8 cellular contexts compared by ENCODE assay signal in genomic region chr19:56748443-56748842, GRCh38.
DNase-seq lines count a peak whose midpoint lies in the region; ATAC-seq and TF ChIP-seq lines count a peak whose summit lies in the region.

No MANE protein-coding gene starts in this region.

- peaks cover 5% of the 10 kb centered on the region for H3K27me3 Mint-ChIP-seq in GM23338 (ENCODE audit: insufficient read depth, low read depth, poor library complexity)
- no peaks in the 10 kb centered on the region for H3K27me3 Mint-ChIP-seq in activated naive CD4-positive, alpha-beta T cell treated with anti-CD3 and anti-CD28 coated beads for 36 hours (ENCODE audit: low read depth)

- peak; percentile 11 for DNase-seq in GM23338 (ENCODE audit: low spot score)
- peak; percentile 11 for DNase-seq in OCI-LY7 (ENCODE audit: low spot score)
- DNase-seq in fibroblast of mammary gland (ENCODE audit: low read depth), result peak; percentile 26
- DNase-seq in pons (ENCODE audit: low spot score), result peak; percentile 81
- no peak for DNase-seq in activated naive CD4-positive, alpha-beta T cell treated with anti-CD3 and anti-CD28 coated beads for 36 hours
- DNase-seq in stimulated activated naive CD4-positive, alpha-beta T cell treated with Interleukin-2 at 50 U/mL for 16 hours (lab: John Stamatoyannopoulos, UW), result no peak
- no peak for DNase-seq in left colon

- no peaks in the 10 kb centered on the region for H3K9me3 ChIP-seq in OCI-LY7 (ENCODE audit: low read length)

- no peak overlapping the region for H3K4me3 Mint-ChIP-seq in GM23338
- no peak overlapping the region for H3K4me3 Mint-ChIP-seq in activated naive CD4-positive, alpha-beta T cell treated with anti-CD3 and anti-CD28 coated beads for 36 hours

- H3K27ac Mint-ChIP-seq in GM23338, result no peak overlapping the region
- H3K27ac Mint-ChIP-seq in activated naive CD4-positive, alpha-beta T cell treated with anti-CD3 and anti-CD28 coated beads for 36 hours, result no peak overlapping the region

- H3K4me1 Mint-ChIP-seq in GM23338, result no peaks in the 10 kb centered on the region
- no peaks in the 10 kb centered on the region for H3K4me1 Mint-ChIP-seq in activated naive CD4-positive, alpha-beta T cell treated with anti-CD3 and anti-CD28 coated beads for 36 hours (ENCODE audit: low read depth)

- H3K36me3 Mint-ChIP-seq in GM23338 (ENCODE audit: low read depth), result peaks cover 44% of the 10 kb centered on the region
- H3K36me3 Mint-ChIP-seq in activated naive CD4-positive, alpha-beta T cell treated with anti-CD3 and anti-CD28 coated beads for 36 hours (ENCODE audit: low read depth), result peaks cover 9% of the 10 kb centered on the region

- TF ChIP-seq CTCF in GM23338 (conservative IDR thresholded peaks at IDR 0.05; ENCODE audit: low read depth in 2 of 2) (peak; percentile 32 to 50; a peak in 3 of 4 replicates), OCI-LY7 (conservative IDR thresholded peaks at IDR 0.05; ENCODE audit: low read length) (peak; percentile 77), fibroblast of mammary gland (conservative IDR thresholded peaks at IDR 0.05; ENCODE audit: control insufficient read depth, insufficient read depth, low read depth, low read length) (peak; percentile 45)

- peaks cover 88% of the 10 kb centered on the region for H3K9me3 Mint-ChIP-seq in GM23338
- H3K9me3 Mint-ChIP-seq in activated naive CD4-positive, alpha-beta T cell treated with anti-CD3 and anti-CD28 coated beads for 36 hours, result peaks cover 36% of the 10 kb centered on the region

- no peaks in the 10 kb centered on the region; the same call in 1 of the 2 replicates for H3K36me3 ChIP-seq in GM23338 (ENCODE audit: insufficient read depth)
- H3K36me3 ChIP-seq in OCI-LY7 (ENCODE audit: insufficient read depth, low read length), result no peaks in the 10 kb centered on the region

- CTCF ChIA-PET in OCI-LY7 (lab: Charles Lee; ENCODE audit: unreplicated experiment), result no interaction called here
- CTCF ChIA-PET in activated naive CD4-positive, alpha-beta T cell treated with anti-CD3 and anti-CD28 coated beads for 36 hours (lab: Charles Lee), result no interaction called here

- ATAC-seq in GM23338 (no peak), HG02840 (IDR thresholded peaks at IDR 0.05; ENCODE audit: low FRiP score, unreplicated experiment) (no peak), left colon (no peak)

- H3K79me2 ChIP-seq in GM23338 (replicated peaks; ENCODE audit: insufficient read depth) (no peaks in the 10 kb centered on the region), OCI-LY7 (ENCODE audit: insufficient read depth, low read depth, low read length) (no peaks in the 10 kb centered on the region)

- no TSS peak for BruUV-seq in OCI-LY7 (replicated peaks; lab: Mats Ljungman, UMichigan)

- H3K27me3 ChIP-seq in GM23338 (ENCODE audit: insufficient read depth), result no peaks in the 10 kb centered on the region

- H3K27ac ChIP-seq in GM23338 (ENCODE audit: low read depth) (no peak overlapping the region), OCI-LY7 (ENCODE audit: low read depth, low read length, poor library complexity, severe bottlenecking) (no peak overlapping the region)

- H3K4me1 ChIP-seq in GM23338 (ENCODE audit: insufficient read depth), result no peaks in the 10 kb centered on the region
- no peaks in the 10 kb centered on the region for H3K4me1 ChIP-seq in OCI-LY7 (ENCODE audit: insufficient read depth, low read length, poor library complexity, severe bottlenecking)

- H3F3A ChIP-seq in GM23338 (replicated peaks; ENCODE audit: low read depth), result no peaks in the 10 kb centered on the region

- intact Hi-C loops in OCI-LY7 (cut with micrococcal nuclease; ENCODE audit: unreplicated experiment) (no loop called here), left colon (cut with DNase I, micrococcal nuclease) (no loop called here)
- intact Hi-C loops in activated naive CD4-positive, alpha-beta T cell treated with anti-CD3 and anti-CD28 coated beads for 36 hours (cut with micrococcal nuclease), result no loop called here

- H2AFZ ChIP-seq in GM23338, result no peak overlapping the region
- H2AFZ ChIP-seq in OCI-LY7 (ENCODE audit: low read length), result no peak overlapping the region

- no peaks in the 10 kb centered on the region for H4K20me1 ChIP-seq in GM23338 (replicated peaks; ENCODE audit: insufficient read depth)
- H4K20me1 ChIP-seq in OCI-LY7 (ENCODE audit: insufficient read depth, low read length), result no peaks in the 10 kb centered on the region

- H3K9me2 ChIP-seq in GM23338 (ENCODE audit: insufficient read depth) (no peaks in the 10 kb centered on the region), OCI-LY7 (ENCODE audit: insufficient read depth, low read length) (no peaks in the 10 kb centered on the region)

- H3K4me3 ChIP-seq in GM23338, result no peak overlapping the region
- no peak overlapping the region for H3K4me3 ChIP-seq in OCI-LY7 (ENCODE audit: low read depth, low read length, poor library complexity, severe bottlenecking)
- no peak overlapping the region for H3K4me3 ChIP-seq in fibroblast of mammary gland (ENCODE audit: control insufficient read depth, low read depth, low read length)

- H3K4me2 ChIP-seq in GM23338, result no peak overlapping the region
- H3K4me2 ChIP-seq in OCI-LY7 (ENCODE audit: low read length), result no peak overlapping the region

- POLR2A ChIA-PET in OCI-LY7 (lab: Charles Lee), result interaction anchor here (0.6 kb wide), 1 partner anchor 66 kb away, joined by 3 read pairs; no protein-coding TSS in a partner anchor

TF ChIP-seq in GM23338, 12 proteins besides CTCF, POLR2A, EP300 and RAD21:
- TF ChIP-seq NANOG (IDR thresholded peaks at IDR 0.05; ENCODE audit: borderline replicate concordance), result no peak
- no peak for TF ChIP-seq EZH2 (IDR thresholded peaks at IDR 0.05; ENCODE audit: low read depth, unreplicated experiment)
- no peak for TF ChIP-seq CREB1 (CRISPR knock-in tag; IDR thresholded peaks at IDR 0.05; ENCODE audit: low read depth)
- no peak for TF ChIP-seq ZNF331 (CRISPR knock-in tag; IDR thresholded peaks at IDR 0.05; ENCODE audit: low read depth)
- TF ChIP-seq EZH2phosphoT487 (IDR thresholded peaks at IDR 0.05; ENCODE audit: unreplicated experiment), result no peak
- TF ChIP-seq STAT1 (IDR thresholded peaks at IDR 0.05; ENCODE audit: unreplicated experiment), result no peak

Comparison
In these comparisons a context has a peak if more than half of its experiments do, and no peak if none do; other contexts are left out.
1. DNase-seq: peak in GM23338 (single experiment), OCI-LY7 (single experiment), fibroblast of mammary gland (single experiment) and pons (single experiment); none in activated naive CD4-positive, alpha-beta T cell treated with anti-CD3 and anti-CD28 coated beads for 36 hours (single experiment), stimulated activated naive CD4-positive, alpha-beta T cell treated with Interleukin-2 at 50 U/mL for 16 hours (single experiment) and left colon (0 of 2).
2. Peak in every context shown above with its lines, with median percentiles within 50 percentile points of each other: CTCF ChIP-seq.